32 cellular contexts compared by ENCODE assay signal in the genomic region with DNA sequence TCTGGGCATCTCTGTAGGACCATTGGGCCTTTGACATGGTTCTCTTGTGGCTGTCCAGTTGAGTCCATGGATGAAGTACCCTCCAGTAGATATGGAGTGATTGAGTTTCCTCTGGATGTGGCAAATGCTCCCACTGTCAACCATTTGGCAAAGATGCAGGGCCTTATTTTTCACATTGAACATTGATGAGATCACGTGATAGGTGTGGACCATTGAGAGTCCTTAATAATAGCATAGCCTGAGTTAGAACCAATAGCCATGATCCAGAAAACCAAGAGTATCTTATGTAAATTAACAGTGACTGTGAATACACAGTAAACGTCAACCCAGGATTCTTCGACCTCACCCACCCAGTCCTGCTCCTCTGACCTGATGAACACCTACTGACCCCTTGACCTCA.
"Had no signal": no experiment of that assay in that cellular context is flagged by ENCODE, and none has a peak within 500 bp of the region (broad histone marks: within the 10 kb centered on the region; RNA-seq: fewer than 3 reads in every experiment).

No MANE protein-coding gene starts in this region.

- ATAC-seq: activated CD8-positive, alpha-beta T cell treated with anti-CD3 and anti-CD28 coated beads for 36 hours; activated naive CD4-positive, alpha-beta T cell treated with anti-CD3 and anti-CD28 coated beads, Interleukin-2, amount 50 U/mL, for 72 hours; activated T-cell treated with anti-CD3 and anti-CD28 coated beads, Interleukin-2, amount 50 U/mL, for 4 hours; activated T-cell treated with anti-CD3 and anti-CD28 coated beads, Interleukin-2, amount 50 U/mL, for 72 hours; activated T-helper 17 cell treated with anti-CD3 and anti-CD28 coated beads, Interleukin-2, amount 50 U/mL, for 72 hours; body of pancreas had no signal

- H3K4me3 ChIP-seq: adrenal gland, body of pancreas, breast epithelium had no signal

- H3K27ac ChIP-seq: adrenal gland, body of pancreas, brain microvascular endothelial cell, breast epithelium, VCaP had no signal

- H3K27me3 ChIP-seq: adrenal gland, body of pancreas, brain microvascular endothelial cell, breast epithelium had no signal

- H3K9me3 ChIP-seq: adrenal gland, body of pancreas, breast epithelium had no signal

- H3K4me1 ChIP-seq: breast epithelium had no signal

- DNase-seq: activated B cell treated with CpG ODN at 0.5 μM for 24 hours; activated CD4-positive, alpha-beta memory T cell treated with anti-CD3 and anti-CD28 coated beads for 36 hours; activated CD4-positive, alpha-beta T cell treated with anti-CD3 and anti-CD28 coated beads for 4 hours; activated CD4-positive, alpha-beta T cell treated with anti-CD3 and anti-CD28 coated beads, Interleukin-2, amount 10 ng/mL, durations not matched to agents 24 days and 14 days; activated CD4-positive, alpha-beta T cell treated with anti-CD3 and anti-CD28 coated beads, Interleukin-2, amount 50 U/mL, for 1 hour; activated CD4-positive, alpha-beta T cell treated with anti-CD3 and anti-CD28 coated beads, Interleukin-2, amount 50 U/mL, for 4 hours; activated CD4-positive, CD25-positive, alpha-beta regulatory T cell treated with anti-CD3 and anti-CD28 coated beads, Interleukin-2, amount 50 U/mL, for 72 hours; activated CD8-positive, alpha-beta memory T cell treated with anti-CD3 and anti-CD28 coated beads, Interleukin-2, amount 50 U/mL, for 4 hours; activated CD8-positive, alpha-beta T cell treated with anti-CD3 and anti-CD28 coated beads for 36 hours; activated effector memory CD4-positive, alpha-beta T cell treated with anti-CD3 and anti-CD28 coated beads, Interleukin-2, amount 50 U/mL, for 16 hours; activated gamma-delta T cell treated with Interleukin-2 at 50 U/mL for 16 hours; activated naive CD4-positive, alpha-beta T cell; activated naive CD4-positive, alpha-beta T cell treated with anti-CD3 and anti-CD28 coated beads for 36 hours; activated naive CD4-positive, alpha-beta T cell treated with anti-CD3 and anti-CD28 coated beads, Interleukin-2, amount 50 U/mL, for 16 hours; activated naive CD8-positive, alpha-beta T cell treated with anti-CD3 and anti-CD28 coated beads for 36 hours; activated T-cell treated with anti-CD3 and anti-CD28 coated beads for 4 hours; activated T-cell treated with anti-CD3 and anti-CD28 coated beads, Interleukin-2, amount 50 U/mL, for 1 hour; activated T-cell treated with anti-CD3 and anti-CD28 coated beads, Interleukin-2, amount 50 U/mL, for 4 hours; activated T-cell treated with anti-CD3 and anti-CD28 coated beads, Interleukin-2, amount 50 U/mL, for 72 hours; adrenal gland; amniotic stem cell; aorta; body of pancreas; brain microvascular endothelial cell; central memory CD4-positive, alpha-beta T cell; T-helper 2 cell; T-helper 9 cell had no signal

- FAIRE-seq: astrocyte had no signal

- H3K36me3 ChIP-seq: adrenal gland, brain microvascular endothelial cell, breast epithelium had no signal
